Comparison of ENCODE assay signal across 10 cellular contexts in genomic region chr2:10414000-10414451, GRCh38. TPM values are rescaled to one million over a fixed set of nuclear protein-coding genes. Genes with fewer than 3 reads are reported as not detected.
DNase-seq lines count a peak whose midpoint lies in the region; ATAC-seq and TF ChIP-seq lines count a peak whose summit lies in the region.
"Had no signal": no experiment of that assay in that cellular context is flagged by ENCODE, and none has a peak within 500 bp of the region (broad histone marks: within the 10 kb centered on the region; RNA-seq: fewer than 3 reads in every experiment).

No MANE protein-coding gene starts in this region.

- intact Hi-C loops in right lobe of liver (cut with DNase I) (loop anchor here in 1 of 2 donors (5.0 kb wide), 1 partner anchor 277 kb away; no protein-coding TSS in a partner anchor), esophagus muscularis mucosa (cut with DNase I) (no loop called here)

- no peaks in the 10 kb centered on the region for H3K27me3 ChIP-seq in SJSA1 (replicated peaks)
- no peaks in the 10 kb centered on the region for H3K27me3 ChIP-seq in right lobe of liver
- no peaks in the 10 kb centered on the region for H3K27me3 ChIP-seq in endodermal cell (ENCODE audit: control insufficient read depth, insufficient read depth, low read length, poor library complexity, severe bottlenecking)
- no peaks in the 10 kb centered on the region for H3K27me3 ChIP-seq in esophagus muscularis mucosa
- H3K27me3 ChIP-seq: spleen had no signal

- H3K9ac ChIP-seq in endodermal cell (ENCODE audit: extremely low read depth, low read length, poor library complexity, severe bottlenecking), result no peak overlapping the region

- peaks cover 7% of the 10 kb centered on the region for H3K4me1 Mint-ChIP-seq in endodermal cell

- H3K9me3 ChIP-seq in SJSA1 (replicated peaks) (no peaks in the 10 kb centered on the region), right lobe of liver (no peaks in the 10 kb centered on the region), endodermal cell (ENCODE audit: control insufficient read depth, low read length) (no peaks in the 10 kb centered on the region), esophagus muscularis mucosa (no peaks in the 10 kb centered on the region)

- no peaks in the 10 kb centered on the region for H3K36me3 Mint-ChIP-seq in endodermal cell (ENCODE audit: low read depth)

- H3K4me1 ChIP-seq in SJSA1 (replicated peaks) (peaks cover 95% of the 10 kb centered on the region), right lobe of liver (peaks cover 0 to 13% (median 2%) of the 10 kb centered on the region in 4 donors), endodermal cell (ENCODE audit: control insufficient read depth, insufficient read depth, low read length) (no peaks in the 10 kb centered on the region), esophagus muscularis mucosa (peaks cover 12 to 17% (median 14%) of the 10 kb centered on the region in 4 donors)

- ATAC-seq in right lobe of liver, result peak; percentile 7 to 56 (median 20)
- ATAC-seq in GM19452 (IDR thresholded peaks at IDR 0.05; ENCODE audit: unreplicated experiment), result no peak

- no peak overlapping the region for H3K27ac Mint-ChIP-seq in endodermal cell

- TF ChIP-seq POLR2A in right lobe of liver (IDR thresholded peaks at IDR 0.05), result no peak
- TF ChIP-seq POLR2A in esophagus muscularis mucosa (IDR thresholded peaks at IDR 0.05; ENCODE audit: low read depth), result no peak

- no CpG with 5 or more reads among the region's 7 CpGs for WGBS in right lobe of liver (ENCODE audit: insufficient coverage, low coverage, low lambda C conversion rate, missing lambda C conversion rate)
- WGBS in endodermal cell (ENCODE audit: insufficient coverage in 1 of 2, insufficient read length in 1 of 2), 2 experiments, result 90 to 100% methylated on average over 4 to 7 of the region's 7 CpGs
- WGBS in esophagus muscularis mucosa, result 85% methylated on average over 4 of the region's 7 CpGs

- TF ChIP-seq CTCF in right lobe of liver (IDR thresholded peaks at IDR 0.05) (no peak), endodermal cell (conservative IDR thresholded peaks at IDR 0.05) (no peak), esophagus muscularis mucosa (IDR thresholded peaks at IDR 0.05) (no peak)

- H3K36me3 ChIP-seq in SJSA1, result peaks cover 8% of the 10 kb centered on the region; the same call in 1 of the 2 replicates
- no peaks in the 10 kb centered on the region for H3K36me3 ChIP-seq in right lobe of liver
- H3K36me3 ChIP-seq in endodermal cell (ENCODE audit: control insufficient read depth, insufficient read depth, low read length), result no peaks in the 10 kb centered on the region
- H3K36me3 ChIP-seq in esophagus muscularis mucosa, result no peaks in the 10 kb centered on the region

- H3K9me3 Mint-ChIP-seq in endodermal cell, result no peaks in the 10 kb centered on the region

- no peak overlapping the region for H3K4me3 Mint-ChIP-seq in endodermal cell

- H3K27me3 Mint-ChIP-seq in endodermal cell (ENCODE audit: insufficient read depth), result no peaks in the 10 kb centered on the region

- H3K27ac ChIP-seq in SJSA1 (no peak overlapping the region), right lobe of liver (no peak overlapping the region), endodermal cell (ENCODE audit: low read depth, low read length) (no peak overlapping the region), esophagus muscularis mucosa (replicated peaks in 1 of 4) (no peak overlapping the region)

- no peak overlapping the region for H3K4me3 ChIP-seq in SJSA1
- no peak overlapping the region for H3K4me3 ChIP-seq in right lobe of liver
- H3K4me3 ChIP-seq in endodermal cell (ENCODE audit: low read length), result no peak overlapping the region
- no peak overlapping the region for H3K4me3 ChIP-seq in esophagus muscularis mucosa
- H3K4me3 ChIP-seq: spleen had no signal

- TF ChIP-seq EP300 in esophagus muscularis mucosa (IDR thresholded peaks at IDR 0.05), result no peak

- peak; percentile 58 for DNase-seq in DMS79 (lab: John Stamatoyannopoulos, UW)
- DNase-seq in HT1080 (ENCODE audit: low read depth), result peak; percentile 46
- peak; percentile 66 to 72 for DNase-seq in SJSA1 (ENCODE audit: low read depth in 1 of 2, low spot score in 2 of 2)
- DNase-seq in right lobe of liver, result no peak
- DNase-seq in endodermal cell, result no peak
- no peak for DNase-seq in SIG-M5 treated with dmso at 0.1 percent for 504 hours (lab: John Stamatoyannopoulos, UW; ENCODE audit: unreplicated experiment)
- no peak for DNase-seq in esophagus muscularis mucosa (ENCODE audit: extremely low spot score)
- DNase-seq: cortex of kidney, spleen had no signal

RNA-seq across cellular contexts. Expression of gene ODC1, which starts 34.1 kb away (rescaled TPM):
- 582 and 583 TPM in 2 replicates for total RNA-seq in HT1080 (2014; rRNA removed; shearing (Covaris generic))
- polyA plus RNA-seq in HT1080 (2015; cell fraction: cytosol; rRNA removed), result 314 and 342 TPM in 2 replicates
- 137 and 186 TPM in 2 replicates for polyA plus RNA-seq in HT1080 (2015; cell fraction: nucleus; rRNA removed)
- 110 and 113 TPM in 2 replicates for total RNA-seq in SJSA1 (2014; rRNA removed; shearing (Covaris generic))
- total RNA-seq in right lobe of liver (100 to 1,000 TPM in 2 of 6 experiments, 10 to 100 TPM in 4; 14.4 to 197 (median 28.6) TPM), endodermal cell (100 to 1,000 TPM; 108 to 152 TPM), esophagus muscularis mucosa (100 to 1,000 TPM; 105 to 142 (median 121) TPM)
- polyA plus RNA-seq in endodermal cell (2013, experiment 1 of 2), result 336 TPM
- 282 TPM for polyA plus RNA-seq in endodermal cell (2013, experiment 2 of 2)

Comparison
In these comparisons a context has a peak if more than half of its experiments do, and no peak if none do; other contexts are left out.
1. DNase-seq: peak in DMS79 (single experiment), HT1080 (single experiment) and SJSA1 (2 of 2); none in right lobe of liver (0 of 3), endodermal cell (single experiment), SIG-M5 treated with dmso at 0.1 percent for 504 hours (single experiment) and esophagus muscularis mucosa (single experiment).